8 cellular contexts compared by ENCODE assay signal in the genomic region with DNA sequence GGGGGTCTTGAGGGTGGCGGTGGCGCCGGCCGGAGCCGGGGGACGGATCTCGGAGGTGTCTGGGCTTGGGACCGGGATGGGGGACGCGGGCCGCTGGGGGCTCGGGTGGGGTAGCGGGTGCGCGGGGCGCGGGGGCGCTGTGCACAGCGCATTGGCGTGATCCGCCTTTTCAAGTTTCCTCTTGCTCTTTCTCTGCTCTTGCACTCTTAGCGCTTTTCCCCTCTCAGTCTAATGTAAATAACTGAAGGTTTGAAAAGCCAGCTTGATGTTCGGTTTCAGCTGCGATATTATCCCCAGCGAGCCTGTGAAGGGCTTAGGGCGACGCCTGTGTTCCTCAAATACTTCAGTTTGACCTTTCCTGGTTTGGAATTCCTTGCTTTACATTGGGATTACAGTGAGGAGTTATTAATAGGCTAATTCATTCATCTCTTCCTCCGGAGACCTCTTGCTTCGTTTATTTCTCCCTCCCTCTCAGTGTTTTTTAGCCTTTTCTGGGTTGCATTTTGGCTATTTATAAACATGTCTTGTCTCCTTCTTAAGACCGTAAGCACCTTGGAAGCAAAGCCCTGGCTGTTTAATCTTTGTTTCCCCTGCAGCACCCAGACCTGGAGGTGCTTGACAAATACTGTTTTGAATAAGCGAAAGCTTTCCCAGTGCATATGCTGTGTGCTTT. TPM values are rescaled to one million over a fixed set of nuclear protein-coding genes. Genes with fewer than 3 reads are reported as not detected.
DNase-seq lines count a peak whose midpoint lies in the region; ATAC-seq and TF ChIP-seq lines count a peak whose summit lies in the region.

No MANE protein-coding gene starts in this region.

- peak overlapping the region; percentile 83 for H3K27ac ChIP-seq in hepatocyte
- peak overlapping the region; percentile 82 to 89 (median 85) for H3K27ac ChIP-seq in sigmoid colon

- H3K9me2 ChIP-seq in hepatocyte (replicated peaks; ENCODE audit: insufficient read depth), result no peaks in the 10 kb centered on the region

- peak overlapping the region; percentile 84 for H3K9ac ChIP-seq in adipocyte (ENCODE audit: low read length)

- intact Hi-C loops in sigmoid colon (cut with DNase I), result loop anchor here (5.0 kb wide), 1 partner anchor 71 kb away; a partner anchor contains a TSS

- H3K79me2 ChIP-seq in hepatocyte, result peaks cover 48% of the 10 kb centered on the region

- H3K4me3 ChIP-seq in AG10803 (ENCODE audit: low read length) (peak overlapping the region; percentile 81), adipocyte (ENCODE audit: low read length) (peak overlapping the region; percentile 90), hepatocyte (peak overlapping the region; percentile 82), sigmoid colon (peak overlapping the region; percentile 49 to 93 (median 74))

- TF ChIP-seq CTCF in AG10803 (conservative IDR thresholded peaks at IDR 0.05; ENCODE audit: low read length) (peak; percentile 2; the same call in 1 of the 2 replicates), hepatocyte (IDR thresholded peaks at IDR 0.05; ENCODE audit: poor library complexity) (peak; percentile 18), sigmoid colon (IDR thresholded peaks at IDR 0.05) (no peak)

- H3K4me2 ChIP-seq in hepatocyte, result peak overlapping the region; percentile 93

- no peak for TF ChIP-seq EP300 in sigmoid colon (IDR thresholded peaks at IDR 0.05)

- DNase-seq in AG10803 (ENCODE audit: low read depth) (peak; percentile 28), OCI-M1 (lab: John Stamatoyannopoulos, UW) (peak; percentile 71), adipocyte (ENCODE audit: low read depth) (peak; percentile 71), hepatocyte (ENCODE audit: low spot score) (peak; percentile 59), sigmoid colon (no peak)
- DNase-seq in effector CD8-positive, alpha-beta T cell (lab: John Stamatoyannopoulos, UW), result no peak

- H3K27me3 ChIP-seq in adipocyte (replicated peaks; ENCODE audit: control insufficient read depth, insufficient read depth, low read length), result no peaks in the 10 kb centered on the region
- no peaks in the 10 kb centered on the region for H3K27me3 ChIP-seq in hepatocyte
- no peaks in the 10 kb centered on the region for H3K27me3 ChIP-seq in sigmoid colon

- H2AFZ ChIP-seq in hepatocyte, result peak overlapping the region; percentile 46

- H3K36me3 ChIP-seq in adipocyte (ENCODE audit: control insufficient read depth, insufficient read depth, low read length, severe bottlenecking) (no peaks in the 10 kb centered on the region), hepatocyte (replicated peaks; ENCODE audit: insufficient read depth, low read depth) (no peaks in the 10 kb centered on the region), sigmoid colon (no peaks in the 10 kb centered on the region)

- H3K4me1 ChIP-seq in adipocyte (ENCODE audit: control insufficient read depth, insufficient read depth, low read length), result peaks cover 26% of the 10 kb centered on the region
- H3K4me1 ChIP-seq in hepatocyte (ENCODE audit: insufficient read depth), result peaks cover 27% of the 10 kb centered on the region
- H3K4me1 ChIP-seq in sigmoid colon, result peaks cover 0 to 47% (median 47%) of the 10 kb centered on the region in 4 donors

- H3K9me3 ChIP-seq in adipocyte (ENCODE audit: control insufficient read depth, low read length), result peaks cover 10% of the 10 kb centered on the region
- no peaks in the 10 kb centered on the region for H3K9me3 ChIP-seq in hepatocyte (ENCODE audit: low read depth)
- H3K9me3 ChIP-seq in sigmoid colon, result no peaks in the 10 kb centered on the region

- peaks cover 6% of the 10 kb centered on the region for H4K20me1 ChIP-seq in hepatocyte (ENCODE audit: insufficient read depth, poor library complexity, severe bottlenecking)

- under 1% methylated on average over 19 of the region's 31 CpGs for WGBS in hepatocyte (ENCODE audit: low lambda C conversion rate, missing lambda C conversion rate)
- 1% methylated on average over 31 of the region's 31 CpGs for whole genome bisulfite sequencing in sigmoid colon, 2 donors

- no peak for TF ChIP-seq POLR2A in sigmoid colon (IDR thresholded peaks at IDR 0.05)

- ATAC-seq in GM18519 (IDR thresholded peaks at IDR 0.05; ENCODE audit: low FRiP score, unreplicated experiment), result peak; percentile 29
- ATAC-seq in HG03066 (IDR thresholded peaks at IDR 0.05; ENCODE audit: low read depth, unreplicated experiment), result peak; percentile 53

RNA-seq across cellular contexts. Expression of a gene that starts 0.7 kb away (rescaled TPM):
- total RNA-seq in hepatocyte, result 41.7 and 47.7 TPM in 2 replicates
- polyA plus RNA-seq in hepatocyte, result 45.4 and 54.3 TPM in 2 replicates
- total RNA-seq in sigmoid colon, result 10 to 100 TPM; 41.8 to 54.2 (median 50.6) TPM
- polyA plus RNA-seq in sigmoid colon, result 10 to 100 TPM; 35.8 to 83.7 (median 54.7) TPM

Comparison
In these comparisons a context has a peak if more than half of its experiments do, and no peak if none do; other contexts are left out.
1. DNase-seq: peak in AG10803 (single experiment), OCI-M1 (single experiment), adipocyte (single experiment) and hepatocyte (single experiment); none in sigmoid colon (single experiment) and effector CD8-positive, alpha-beta T cell (single experiment).
2. CTCF ChIP-seq: peak in AG10803 (single experiment) and hepatocyte (single experiment); none in sigmoid colon (0 of 4).
3. Peak in every context shown above with its lines, with median percentiles within 50 percentile points of each other: H3K4me3 ChIP-seq.